In the genomic region with DNA sequence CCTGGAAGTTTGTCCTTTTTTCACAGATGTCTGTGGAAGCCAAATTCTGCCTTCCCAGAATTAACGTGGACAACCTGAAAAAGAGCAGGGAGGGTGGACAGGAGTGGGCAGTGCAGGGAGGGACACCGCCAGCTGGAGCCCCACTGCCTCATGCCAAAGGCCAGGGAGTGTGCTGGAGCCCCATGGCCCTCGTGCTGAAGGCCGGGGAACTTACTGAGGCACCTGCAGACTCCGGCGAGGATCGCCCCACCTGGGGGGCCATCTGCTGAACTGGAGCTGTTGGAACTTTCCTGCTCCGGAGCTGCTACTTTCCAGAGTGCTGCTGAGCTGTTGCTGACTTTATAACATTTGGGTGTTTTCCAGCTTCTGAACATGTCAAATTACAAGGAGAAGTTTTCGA, we compare ENCODE assay signal across 29 cellular contexts. TPM values are rescaled to one million over a fixed set of nuclear protein-coding genes. Genes with fewer than 3 reads are reported as not detected.
DNase-seq lines count a peak whose midpoint lies in the region; TF ChIP-seq lines count a peak whose summit lies in the region.
"Had no signal": no experiment of that assay in that cellular context is flagged by ENCODE, and none has a peak within 500 bp of the region (broad histone marks: within the 10 kb centered on the region; RNA-seq: fewer than 3 reads in every experiment).

No MANE protein-coding gene starts in this region.

- H2BK5ac ChIP-seq in neuronal stem cell (ENCODE audit: low read length) = no peak overlapping the region

- DNase-seq in H7 (peak; percentile 7), chondrocyte (ENCODE audit: low spot score) (peak; percentile 68), neuronal stem cell (ENCODE audit: low spot score) (no peak), sigmoid colon (peak; percentile 17), activated gamma-delta T cell (lab: John Stamatoyannopoulos, UW) (no peak), esophagus muscularis mucosa (ENCODE audit: extremely low spot score) (no peak)
- no peak for DNase-seq in activated CD4-positive, alpha-beta T cell treated with anti-CD3 and anti-CD28 coated beads, Interleukin-2, amount 50 U/mL, for 1 hour
- DNase-seq in activated T-cell treated with anti-CD3 and anti-CD28 coated beads, Interleukin-2, amount 50 U/mL, for 24 hours = no peak
- DNase-seq: 8988T; ACHN; BE2C; C1 segment of cervical spinal cord; CD4-positive, alpha-beta memory T cell; CD4-positive, CD25-positive, alpha-beta regulatory T cell; CD8-positive, alpha-beta memory T cell; COR-L47; DMS 273 treated with DMSO at 0.1 percent for 48 hours; DMS153; DMS53; DMS79; DND-41; EL; GDM1 had no signal

- no peak overlapping the region for H2BK15ac ChIP-seq in neuronal stem cell (ENCODE audit: low read length)

- no peak overlapping the region for H3K18ac ChIP-seq in neuronal stem cell (ENCODE audit: low read length)

- TF ChIP-seq CTCF in chondrocyte (IDR thresholded peaks at IDR 0.05) (no peak), sigmoid colon (IDR thresholded peaks at IDR 0.05) (no peak), esophagus muscularis mucosa (IDR thresholded peaks at IDR 0.05) (no peak)

- no peak overlapping the region for H3K4me3 ChIP-seq in H7 (ENCODE audit: insufficient read depth, low read depth, low read length)
- no peak overlapping the region for H3K4me3 ChIP-seq in neuronal stem cell (ENCODE audit: low read length in 2 of 2)
- no peak overlapping the region for H3K4me3 ChIP-seq in sigmoid colon
- H3K4me3 ChIP-seq in esophagus muscularis mucosa = no peak overlapping the region
- H3K4me3 ChIP-seq: BLaER1, GM12878 had no signal

- H3K4me1 ChIP-seq in neuronal stem cell (ENCODE audit: control insufficient read depth in 2 of 2, insufficient read depth in 1 of 2, low read depth in 1 of 2, low read length in 2 of 2) (peaks cover 2 to 5% of the 10 kb centered on the region in 2 donors), sigmoid colon (peaks cover 0 to 4% (median 0%) of the 10 kb centered on the region in 4 donors), esophagus muscularis mucosa (no peaks in the 10 kb centered on the region)
- H3K4me1 ChIP-seq: BE2C had no signal

- H2BK120ac ChIP-seq in neuronal stem cell (ENCODE audit: low read depth, low read length) = no peak overlapping the region

- H3K23ac ChIP-seq in neuronal stem cell (ENCODE audit: low read depth, low read length, poor library complexity) = no peak overlapping the region

- H3K79me1 ChIP-seq in neuronal stem cell (ENCODE audit: low read depth, low read length) = no peaks in the 10 kb centered on the region

- no peak overlapping the region for H3K9ac ChIP-seq in neuronal stem cell (ENCODE audit: low read depth, low read length, poor library complexity)
- H3K9ac ChIP-seq: BLaER1 had no signal

- H3K4me1 Mint-ChIP-seq in chondrocyte (ENCODE audit: low read depth) = peaks cover 8% of the 10 kb centered on the region
- H3K4me1 Mint-ChIP-seq in activated T-cell treated with anti-CD3 and anti-CD28 coated beads, Interleukin-2, amount 50 U/mL, for 24 hours (ENCODE audit: low read depth) = no peaks in the 10 kb centered on the region
- H3K4me1 Mint-ChIP-seq: CD4-positive, alpha-beta memory T cell; CD4-positive, CD25-positive, alpha-beta regulatory T cell; CD8-positive, alpha-beta memory T cell had no signal

- intact Hi-C loops in sigmoid colon (cut with DNase I) = no loop called here
- intact Hi-C loops in esophagus muscularis mucosa (cut with DNase I) = no loop called here

- H2BK12ac ChIP-seq in neuronal stem cell (ENCODE audit: low read length) = no peak overlapping the region

- H3K36me3 Mint-ChIP-seq in chondrocyte (ENCODE audit: low read depth) = peaks cover 11% of the 10 kb centered on the region
- H3K36me3 Mint-ChIP-seq in activated T-cell treated with anti-CD3 and anti-CD28 coated beads, Interleukin-2, amount 50 U/mL, for 24 hours (ENCODE audit: low read depth) = no peaks in the 10 kb centered on the region
- H3K36me3 Mint-ChIP-seq: CD14-positive monocyte had no signal

- H3K27ac Mint-ChIP-seq in chondrocyte (ENCODE audit: unreplicated experiment) = no peak overlapping the region
- no peak overlapping the region for H3K27ac Mint-ChIP-seq in activated T-cell treated with anti-CD3 and anti-CD28 coated beads, Interleukin-2, amount 50 U/mL, for 24 hours
- H3K27ac Mint-ChIP-seq: CD14-positive monocyte; CD4-positive, alpha-beta memory T cell; CD4-positive, CD25-positive, alpha-beta regulatory T cell; CD8-positive, alpha-beta memory T cell had no signal

- H2AK5ac ChIP-seq in neuronal stem cell (ENCODE audit: low read depth, low read length) = peak overlapping the region; percentile 81

- H3K4me2 ChIP-seq in neuronal stem cell (ENCODE audit: insufficient read depth, low read length, poor library complexity, severe bottlenecking) = no peak overlapping the region

- no peak overlapping the region for H3K27ac ChIP-seq in neuronal stem cell (replicated peaks; ENCODE audit: low read length)
- H3K27ac ChIP-seq in sigmoid colon = no peak overlapping the region
- H3K27ac ChIP-seq in esophagus muscularis mucosa (replicated peaks in 1 of 4) = no peak overlapping the region
- H3K27ac ChIP-seq: BLaER1 had no signal

- H3K9me3 ChIP-seq in neuronal stem cell (replicated peaks in 1 of 2; ENCODE audit: control insufficient read depth in 2 of 2, insufficient read depth in 1 of 2, low read depth in 1 of 2, low read length in 2 of 2) (peaks cover 5 to 13% of the 10 kb centered on the region in 2 donors), sigmoid colon (peaks cover 0 to 4% (median 2%) of the 10 kb centered on the region in 4 donors), esophagus muscularis mucosa (peaks cover 0 to 16% (median 14%) of the 10 kb centered on the region in 4 donors)

- H3K4ac ChIP-seq in neuronal stem cell (ENCODE audit: low read length) = no peak overlapping the region

- H3K9me3 Mint-ChIP-seq in chondrocyte (ENCODE audit: low read depth) = peaks cover 12% of the 10 kb centered on the region
- H3K9me3 Mint-ChIP-seq in activated T-cell treated with anti-CD3 and anti-CD28 coated beads, Interleukin-2, amount 50 U/mL, for 24 hours = peaks cover 13% of the 10 kb centered on the region

- H4K91ac ChIP-seq in neuronal stem cell (ENCODE audit: low read depth, low read length, poor library complexity) = no peak overlapping the region

- no peak overlapping the region for H2AFZ ChIP-seq in neuronal stem cell (ENCODE audit: low read length)

- TF ChIP-seq EP300 in sigmoid colon (IDR thresholded peaks at IDR 0.05) (no peak), esophagus muscularis mucosa (IDR thresholded peaks at IDR 0.05) (no peak)

- no peak overlapping the region for H3K4me3 Mint-ChIP-seq in chondrocyte (ENCODE audit: unreplicated experiment)
- H3K4me3 Mint-ChIP-seq in activated T-cell treated with anti-CD3 and anti-CD28 coated beads, Interleukin-2, amount 50 U/mL, for 24 hours = no peak overlapping the region
- H3K4me3 Mint-ChIP-seq: CD14-positive monocyte; CD4-positive, CD25-positive, alpha-beta regulatory T cell; CD8-positive, alpha-beta memory T cell had no signal

- H3K27me3 Mint-ChIP-seq in chondrocyte (ENCODE audit: low read depth) = no peaks in the 10 kb centered on the region
- peaks cover 27% of the 10 kb centered on the region for H3K27me3 Mint-ChIP-seq in activated T-cell treated with anti-CD3 and anti-CD28 coated beads, Interleukin-2, amount 50 U/mL, for 24 hours

- no peak overlapping the region for H3K14ac ChIP-seq in neuronal stem cell (ENCODE audit: low read length)

- H3K27me3 ChIP-seq in H7 (ENCODE audit: control insufficient read depth, insufficient read depth, low read length) (no peaks in the 10 kb centered on the region), neuronal stem cell (ENCODE audit: control insufficient read depth in 3 of 3, insufficient read depth in 3 of 3, low read depth in 1 of 3, low read length in 3 of 3) (peaks cover 0 to 22% (median 0%) of the 10 kb centered on the region in 3 experiments), sigmoid colon (no peaks in the 10 kb centered on the region), esophagus muscularis mucosa (peaks cover 0 to 23% (median 0%) of the 10 kb centered on the region in 4 donors)
- H3K27me3 ChIP-seq: BE2C, BLaER1 had no signal

- no peaks in the 10 kb centered on the region for H3K36me3 ChIP-seq in H7 (replicated peaks; ENCODE audit: control insufficient read depth, insufficient read depth, low read length)
- H3K36me3 ChIP-seq in neuronal stem cell (replicated peaks in 1 of 2; ENCODE audit: control insufficient read depth in 2 of 2, insufficient read depth in 2 of 2, low read length in 2 of 2) = no peaks in the 10 kb centered on the region
- peaks cover 0 to 26% (median 0%) of the 10 kb centered on the region in 4 donors for H3K36me3 ChIP-seq in sigmoid colon
- no peaks in the 10 kb centered on the region for H3K36me3 ChIP-seq in esophagus muscularis mucosa
- H3K36me3 ChIP-seq: BE2C, BLaER1 had no signal

- TF ChIP-seq POLR2A in sigmoid colon (IDR thresholded peaks at IDR 0.05) (no peak), esophagus muscularis mucosa (IDR thresholded peaks at IDR 0.05; ENCODE audit: low read depth) (no peak)

- no peak overlapping the region for H4K8ac ChIP-seq in neuronal stem cell (ENCODE audit: low read depth, low read length)

- WGBS in neuronal stem cell (ENCODE audit: extremely low coverage in 2 of 2, insufficient read length in 2 of 2, insufficient replicate concordance in 1 of 2), 2 donors = no CpG with 5 or more reads among the region's 9 CpGs
- WGBS in sigmoid colon, 2 donors = 81 to 85% methylated on average over 9 of the region's 9 CpGs
- WGBS in esophagus muscularis mucosa = 87% methylated on average over 9 of the region's 9 CpGs

RNA-seq across cellular contexts. Expression of a gene that starts 35.2 kb away (rescaled TPM):
- total RNA-seq in H7 (2014; rRNA removed; shearing (Covaris generic)) = not detected in 2 replicates
- total RNA-seq in chondrocyte = 0.51 to 1.1 TPM (median 1.1 TPM) in 3 replicates
- polyA plus RNA-seq in neuronal stem cell (2013, experiment 1 of 2) = 0.03 TPM
- polyA plus RNA-seq in neuronal stem cell (2013, experiment 2 of 2) = 0.07 TPM
- 1 to 10 TPM in 3 of 4 donors, under 1 TPM in 1; 0.82 to 5.6 (median 2.6) TPM for total RNA-seq in sigmoid colon
- polyA plus RNA-seq in sigmoid colon = under 1 TPM in 1 of 3 donors, not detected in 2; 0.47 TPM
- under 1 TPM; 0.23 to 0.83 (median 0.40) TPM for total RNA-seq in esophagus muscularis mucosa
- total RNA-seq: A673; CD4-positive, alpha-beta memory T cell; CD4-positive, CD25-positive, alpha-beta regulatory T cell; CD8-positive, alpha-beta memory T cell; G401; GM12878 had no signal
- polyA plus RNA-seq: CD4-positive, alpha-beta memory T cell; CD4-positive, CD25-positive, alpha-beta regulatory T cell; CD8-positive, alpha-beta memory T cell had no signal

RNA-seq across cellular contexts. Expression of a gene that starts 39.8 kb away (rescaled TPM):
- total RNA-seq in H7 (2014; rRNA removed; shearing (Covaris generic)) = 0.14 TPM in 1 of 2 replicates, not detected in the other
- 0.38 to 0.77 TPM (median 0.50 TPM) in 3 replicates for total RNA-seq in chondrocyte
- polyA plus RNA-seq in neuronal stem cell (2013, experiment 1 of 2) = 0.07 TPM
- polyA plus RNA-seq in neuronal stem cell (2013, experiment 2 of 2) = 0.04 TPM
- total RNA-seq in sigmoid colon = under 1 TPM in 2 of 4 donors, not detected in 2; 0.14 to 0.16 TPM
- under 1 TPM in 1 of 3 donors, not detected in 2; 0.23 TPM for polyA plus RNA-seq in sigmoid colon
- total RNA-seq in esophagus muscularis mucosa = under 1 TPM in 3 of 4 donors, not detected in 1; 0.13 to 0.17 (median 0.17) TPM
- total RNA-seq: CD4-positive, alpha-beta memory T cell; Daoy; G401; GM12878 had no signal

RNA-seq across cellular contexts. Expression of a gene that starts 45.5 kb away (rescaled TPM):
- 2.2 and 2.6 TPM in 2 replicates for total RNA-seq in H7 (2014; rRNA removed; shearing (Covaris generic))
- total RNA-seq in chondrocyte (3.0 to 6.1 TPM (median 3.3 TPM) in 3 replicates), sigmoid colon (1 to 10 TPM in 1 of 4 donors, under 1 TPM in 2, not detected in 1; 0.27 to 3.0 (median 0.36) TPM), esophagus muscularis mucosa (1 to 10 TPM in 1 of 4 donors, under 1 TPM in 3; 0.33 to 1.0 (median 0.56) TPM)
- 3.0 TPM for polyA plus RNA-seq in neuronal stem cell (2013, experiment 1 of 2)
- polyA plus RNA-seq in neuronal stem cell (2013, experiment 2 of 2) = 3.1 TPM
- polyA plus RNA-seq in sigmoid colon = under 1 TPM in 2 of 3 donors, not detected in 1; 0.17 to 0.60 TPM
- total RNA-seq: CD4-positive, alpha-beta memory T cell; CD4-positive, CD25-positive, alpha-beta regulatory T cell had no signal
- polyA plus RNA-seq: CD4-positive, alpha-beta memory T cell; CD4-positive, CD25-positive, alpha-beta regulatory T cell; CD8-positive, alpha-beta memory T cell had no signal

Comparison
In these comparisons a context has a peak if more than half of its experiments do, and no peak if none do; other contexts are left out.
1. DNase-seq: peak in H7 (single experiment), chondrocyte (single experiment) and sigmoid colon (single experiment); none in neuronal stem cell (single experiment), activated gamma-delta T cell (single experiment), activated CD4-positive, alpha-beta T cell treated with anti-CD3 and anti-CD28 coated beads, Interleukin-2, amount 50 U/mL, for 1 hour (single experiment), esophagus muscularis mucosa (single experiment) and activated T-cell treated with anti-CD3 and anti-CD28 coated beads, Interleukin-2, amount 50 U/mL, for 24 hours (single experiment).